14 cellular contexts compared by ENCODE assay signal in the genomic region with DNA sequence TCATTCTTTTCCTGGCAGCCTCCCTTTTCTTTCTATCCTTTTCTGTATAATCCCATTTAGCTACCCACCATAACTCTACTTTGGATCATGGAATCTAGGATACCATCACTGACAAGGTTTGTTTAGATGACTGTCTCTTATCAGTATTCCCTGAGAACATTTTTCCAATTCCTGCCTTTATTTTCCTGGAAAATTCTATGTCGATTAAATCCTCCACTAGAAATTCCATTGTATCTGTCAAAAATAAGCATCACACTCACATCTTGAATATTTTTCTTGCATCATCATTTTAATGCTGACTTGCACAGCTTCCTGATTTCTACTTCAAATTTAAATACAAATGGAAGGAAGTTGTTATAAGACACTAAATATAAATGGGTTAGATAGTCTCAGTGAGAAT. TPM values are rescaled to one million over a fixed set of nuclear protein-coding genes. Genes with fewer than 3 reads are reported as not detected.
DNase-seq lines count a peak whose midpoint lies in the region; ATAC-seq, FAIRE-seq and TF ChIP-seq lines count a peak whose summit lies in the region.
"Had no signal": no experiment of that assay in that cellular context is flagged by ENCODE, and none has a peak within 500 bp of the region (broad histone marks: within the 10 kb centered on the region; RNA-seq: fewer than 3 reads in every experiment).

No MANE protein-coding gene starts in this region.

- H3K79me1 ChIP-seq in mesenchymal stem cell (replicated peaks; ENCODE audit: low read length, poor library complexity, severe bottlenecking) = peaks cover 23% of the 10 kb centered on the region

- H3K4me1 ChIP-seq in astrocyte (ENCODE audit: insufficient read depth, low read length) (peaks cover 20% of the 10 kb centered on the region), mesenchymal stem cell (ENCODE audit: control insufficient read depth, insufficient read depth, low read depth, low read length) (peaks cover 7% of the 10 kb centered on the region), thoracic aorta (ENCODE audit: control insufficient read depth in 1 of 2, low read depth in 2 of 2) (peaks cover 17 to 30% of the 10 kb centered on the region in 2 donors)

- no peaks in the 10 kb centered on the region for H3K36me3 ChIP-seq in astrocyte (ENCODE audit: insufficient read depth, low read length)
- H3K36me3 ChIP-seq in mesenchymal stem cell (ENCODE audit: control insufficient read depth in 1 of 2, insufficient read depth in 2 of 2, low read depth in 1 of 2, low read length in 2 of 2) = no peaks in the 10 kb centered on the region
- no peaks in the 10 kb centered on the region for H3K36me3 ChIP-seq in thoracic aorta

- WGBS in mesenchymal stem cell = 86% methylated on average over 1 of the region's 1 CpG

- H3K27ac Mint-ChIP-seq in activated naive CD4-positive, alpha-beta T cell treated with anti-CD3 and anti-CD28 coated beads for 36 hours = no peak overlapping the region
- no peak overlapping the region for H3K27ac Mint-ChIP-seq in activated naive CD4-positive, alpha-beta T cell treated with anti-CD3 and anti-CD28 coated beads, Interleukin-2, amount 50 U/mL, for 72 hours
- peak overlapping the region; percentile 1 for H3K27ac Mint-ChIP-seq in astrocyte (ENCODE audit: unreplicated experiment)

- peaks cover 8% of the 10 kb centered on the region for H3K9me3 Mint-ChIP-seq in activated naive CD4-positive, alpha-beta T cell treated with anti-CD3 and anti-CD28 coated beads for 36 hours
- H3K9me3 Mint-ChIP-seq in activated naive CD4-positive, alpha-beta T cell treated with anti-CD3 and anti-CD28 coated beads, Interleukin-2, amount 50 U/mL, for 72 hours = peaks cover 0 to 7% of the 10 kb centered on the region in 2 donors
- no peaks in the 10 kb centered on the region for H3K9me3 Mint-ChIP-seq in astrocyte (ENCODE audit: unreplicated experiment)

- peaks cover 43% of the 10 kb centered on the region for H3K4me1 Mint-ChIP-seq in activated naive CD4-positive, alpha-beta T cell treated with anti-CD3 and anti-CD28 coated beads for 36 hours (ENCODE audit: low read depth)
- H3K4me1 Mint-ChIP-seq in astrocyte (ENCODE audit: low read depth, unreplicated experiment) = peaks cover 30% of the 10 kb centered on the region

- H2AFZ ChIP-seq in astrocyte (ENCODE audit: low read depth, low read length) (no peak overlapping the region), mesenchymal stem cell (ENCODE audit: low read depth, low read length) (no peak overlapping the region)

- H3K27me3 ChIP-seq in astrocyte (ENCODE audit: insufficient read depth, low read length) (no peaks in the 10 kb centered on the region), mesenchymal stem cell (ENCODE audit: control insufficient read depth in 1 of 2, insufficient read depth in 1 of 2, low read length in 2 of 2) (peaks cover 0 to under 1% of the 10 kb centered on the region in 2 experiments), thoracic aorta (replicated peaks; ENCODE audit: insufficient read depth) (no peaks in the 10 kb centered on the region)

- H3K9ac ChIP-seq in astrocyte (ENCODE audit: low read length) (peak overlapping the region; percentile 13), mesenchymal stem cell (ENCODE audit: low read length) (peak overlapping the region; percentile 91)

- CTCF ChIA-PET in activated naive CD4-positive, alpha-beta T cell treated with anti-CD3 and anti-CD28 coated beads for 36 hours (lab: Charles Lee) = interaction anchor here (0.5 to 1.9 kb wide), 3 partner anchors 24 to 485 kb away, joined by 3 to 5 read pairs (median 3); no protein-coding TSS in a partner anchor

- H2BK5ac ChIP-seq in mesenchymal stem cell (ENCODE audit: low read depth, low read length, poor library complexity, severe bottlenecking) = no peak overlapping the region

- ATAC-seq in activated naive CD4-positive, alpha-beta T cell treated with anti-CD3 and anti-CD28 coated beads, Interleukin-2, amount 50 U/mL, for 72 hours = no peak
- ATAC-seq in thoracic aorta (ENCODE audit: insufficient number of reproducible peaks, low FRiP score, low read depth) = no peak
- ATAC-seq: GM12878 had no signal

- peak overlapping the region; percentile 92 for H3K4me2 ChIP-seq in astrocyte (ENCODE audit: low read length)
- no peak overlapping the region for H3K4me2 ChIP-seq in mesenchymal stem cell (ENCODE audit: low read length, poor library complexity, severe bottlenecking)

- H4K91ac ChIP-seq in mesenchymal stem cell (ENCODE audit: low read length) = no peak overlapping the region

- H3K36me3 Mint-ChIP-seq in activated naive CD4-positive, alpha-beta T cell treated with anti-CD3 and anti-CD28 coated beads for 36 hours (ENCODE audit: low read depth) = peaks cover 10% of the 10 kb centered on the region
- H3K36me3 Mint-ChIP-seq in activated naive CD4-positive, alpha-beta T cell treated with anti-CD3 and anti-CD28 coated beads, Interleukin-2, amount 50 U/mL, for 72 hours = peaks cover 0 to 16% of the 10 kb centered on the region in 2 donors
- H3K36me3 Mint-ChIP-seq in astrocyte (ENCODE audit: low read depth, unreplicated experiment) = peaks cover 2% of the 10 kb centered on the region

- H3K9me3 ChIP-seq in astrocyte (ENCODE audit: insufficient read depth, low read depth, low read length) (no peaks in the 10 kb centered on the region), mesenchymal stem cell (ENCODE audit: control insufficient read depth, low read length) (no peaks in the 10 kb centered on the region), thoracic aorta (no peaks in the 10 kb centered on the region)

- H2BK120ac ChIP-seq in mesenchymal stem cell (ENCODE audit: low read depth, low read length) = no peak overlapping the region

- H3K27me3 Mint-ChIP-seq in activated naive CD4-positive, alpha-beta T cell treated with anti-CD3 and anti-CD28 coated beads for 36 hours (ENCODE audit: low read depth) = peaks cover 7% of the 10 kb centered on the region
- no peaks in the 10 kb centered on the region for H3K27me3 Mint-ChIP-seq in astrocyte (ENCODE audit: low read depth, unreplicated experiment)

- H3K27ac ChIP-seq in astrocyte (ENCODE audit: low read depth, low read length) (peak overlapping the region; percentile 22), mesenchymal stem cell (ENCODE audit: low read length, poor library complexity, severe bottlenecking) (no peak overlapping the region), thoracic aorta (peak overlapping the region in 1 of 2 donors; percentile 78)

- no peak for DNase-seq in activated naive CD4-positive, alpha-beta T cell treated with anti-CD3 and anti-CD28 coated beads for 36 hours
- no peak for DNase-seq in activated naive CD4-positive, alpha-beta T cell treated with anti-CD3 and anti-CD28 coated beads, Interleukin-2, amount 50 U/mL, for 72 hours (ENCODE audit: low spot score in 2 of 2)
- DNase-seq in astrocyte (ENCODE audit: low read depth) = no peak
- no peak for DNase-seq in mesenchymal stem cell
- DNase-seq in thoracic aorta (ENCODE audit: low spot score) = no peak
- no peak for DNase-seq in NCI-H187 treated with DMSO at 0.1 percent for 48 hours (lab: John Stamatoyannopoulos, UW)
- no peak for DNase-seq in iPS-NIHi11 (ENCODE audit: low spot score)
- no peak for DNase-seq in foreskin melanocyte
- DNase-seq: activated effector memory CD4-positive, alpha-beta T cell treated with anti-CD3 and anti-CD28 coated beads, Interleukin-2, amount 50 U/mL, for 16 hours; NCI-H1436 had no signal

- intact Hi-C loops in activated naive CD4-positive, alpha-beta T cell treated with anti-CD3 and anti-CD28 coated beads for 36 hours (cut with micrococcal nuclease) = loop anchor here (10.0 kb wide), 2 partner anchors 200 to 420 kb away; no protein-coding TSS in a partner anchor

- no peak overlapping the region for H2AK5ac ChIP-seq in mesenchymal stem cell (ENCODE audit: low read length, severe bottlenecking)

- H4K8ac ChIP-seq in mesenchymal stem cell (ENCODE audit: low read length) = no peak overlapping the region

- TF ChIP-seq CTCF in astrocyte (IDR thresholded peaks at IDR 0.05; ENCODE audit: insufficient read depth, low read depth, low read length) (no peak), thoracic aorta (IDR thresholded peaks at IDR 0.05) (no peak)

- H3K4ac ChIP-seq in mesenchymal stem cell (ENCODE audit: low read depth in 1 of 2, low read length in 2 of 2) = no peak overlapping the region

- H3K14ac ChIP-seq in mesenchymal stem cell (ENCODE audit: low read length in 2 of 2) = no peak overlapping the region

- H3K4me3 ChIP-seq in astrocyte (ENCODE audit: insufficient read depth, low read depth, low read length) (peak overlapping the region; percentile 74), mesenchymal stem cell (ENCODE audit: insufficient read depth in 1 of 2, low read depth in 1 of 2, low read length in 2 of 2) (peak overlapping the region in 1 of 2 experiments; percentile 87), thoracic aorta (peak overlapping the region; percentile 84)
- H3K4me3 ChIP-seq: GM12878 had no signal

- no peak overlapping the region for H2BK12ac ChIP-seq in mesenchymal stem cell (ENCODE audit: low read length in 2 of 2)

- no peak overlapping the region for H2BK15ac ChIP-seq in mesenchymal stem cell (ENCODE audit: low read depth, poor library complexity, severe bottlenecking)

- H3K23ac ChIP-seq in mesenchymal stem cell (ENCODE audit: low read length in 2 of 2) = no peak overlapping the region

- FAIRE-seq in astrocyte (lab: Jason Lieb, UNC) = no peak
- FAIRE-seq: A204.1, colon, frontal cortex, GM12878 had no signal

- peaks cover 40% of the 10 kb centered on the region for H3K79me2 ChIP-seq in astrocyte (ENCODE audit: insufficient read depth, low read length)

- peaks cover 27% of the 10 kb centered on the region for H4K20me1 ChIP-seq in astrocyte (ENCODE audit: insufficient read depth, low read length)

- H3K18ac ChIP-seq in mesenchymal stem cell (ENCODE audit: low read depth in 1 of 2, low read length in 2 of 2) = no peak overlapping the region

- H3K4me3 Mint-ChIP-seq in activated naive CD4-positive, alpha-beta T cell treated with anti-CD3 and anti-CD28 coated beads for 36 hours = peak overlapping the region; percentile 79
- H3K4me3 Mint-ChIP-seq in astrocyte (ENCODE audit: unreplicated experiment) = peak overlapping the region; percentile 90

RNA-seq across cellular contexts. Expression of a gene that starts 20.2 kb away (rescaled TPM):
- 1 to 10 TPM; 3.8 to 4.2 TPM for total RNA-seq in activated naive CD4-positive, alpha-beta T cell treated with anti-CD3 and anti-CD28 coated beads for 36 hours
- 1 to 10 TPM in 1 of 2 donors, under 1 TPM in 1; 0.32 to 4.4 TPM for total RNA-seq in activated naive CD4-positive, alpha-beta T cell treated with anti-CD3 and anti-CD28 coated beads, Interleukin-2, amount 50 U/mL, for 72 hours
- total RNA-seq in astrocyte (46.4 and 51.8 TPM in 2 replicates), thoracic aorta (10 to 100 TPM; 31.7 to 41.3 TPM)
- polyA plus RNA-seq in mesenchymal stem cell (2013, experiment 1 of 2) = 18.0 TPM
- 18.0 TPM for polyA plus RNA-seq in mesenchymal stem cell (2013, experiment 2 of 2)
